In the genomic region with DNA sequence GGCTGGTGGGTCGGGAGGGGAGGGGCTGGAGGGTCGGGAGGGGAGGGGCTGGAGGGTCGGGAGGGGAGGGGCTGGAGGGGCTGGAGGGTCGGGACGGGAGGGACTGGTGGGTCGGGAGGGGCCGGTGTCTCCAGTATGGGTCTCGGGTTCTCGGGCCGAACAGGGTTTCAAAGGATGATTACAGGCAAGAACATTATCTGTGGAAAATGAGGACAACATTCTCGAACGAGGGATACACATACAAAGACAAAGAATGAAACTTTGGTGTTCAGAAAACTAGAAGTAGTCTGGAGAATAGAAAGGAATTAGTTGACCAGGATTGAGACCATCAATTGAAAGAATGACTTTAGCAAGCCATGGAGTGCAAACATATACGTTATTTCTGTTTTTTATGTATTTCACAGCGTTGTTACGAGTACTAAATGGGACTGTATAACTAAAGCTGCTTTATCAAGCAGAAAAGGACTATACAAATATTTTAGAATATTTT, we compare ENCODE assay signal across 8 cellular contexts. TPM values are rescaled to one million over a fixed set of nuclear protein-coding genes. Genes with fewer than 3 reads are reported as not detected.
DNase-seq lines count a peak whose midpoint lies in the region; ATAC-seq, FAIRE-seq and TF ChIP-seq lines count a peak whose summit lies in the region.

No MANE protein-coding gene starts in this region.

- H3K27me3 Mint-ChIP-seq in CD8-positive, alpha-beta T cell (ENCODE audit: low read depth): no peaks in the 10 kb centered on the region

- H4K20me1 ChIP-seq in PC-9 (ENCODE audit: insufficient read depth): no peaks in the 10 kb centered on the region; the same call in 1 of the 2 replicates

- peak overlapping the region; percentile 73 for H2AFZ ChIP-seq in PC-9

- peaks cover 25% of the 10 kb centered on the region for H3K4me1 Mint-ChIP-seq in CD8-positive, alpha-beta T cell (ENCODE audit: low read depth)

- no peak for TF ChIP-seq CTCF in CD8-positive, alpha-beta T cell (IDR thresholded peaks at IDR 0.05)
- TF ChIP-seq CTCF in PC-9 (conservative IDR thresholded peaks at IDR 0.05): no peak
- TF ChIP-seq CTCF in epithelial cell of esophagus (IDR thresholded peaks at IDR 0.05; ENCODE audit: insufficient read depth, low read depth, low read length, missing control alignments): no peak
- TF ChIP-seq CTCF in pancreas (IDR thresholded peaks at IDR 0.05): no peak

- intact Hi-C loops in CD8-positive, alpha-beta T cell (cut with DNase I, micrococcal nuclease): loop anchor here (1.0 to 10.0 kb wide), 4 partner anchors 25 to 292 kb away; a partner anchor contains a TSS
- intact Hi-C loops in PC-9 (cut with micrococcal nuclease; ENCODE audit: unreplicated experiment): loop anchor here (2.0 kb wide), 1 partner anchor 64 kb away; a partner anchor contains a TSS
- intact Hi-C loops in pancreas (cut with DNase I): no loop called here

- ATAC-seq in CD8-positive, alpha-beta T cell: no peak
- ATAC-seq in pancreas: peak in 1 of 4 donors; percentile 25
- ATAC-seq in HG02870 (IDR thresholded peaks at IDR 0.05; ENCODE audit: unreplicated experiment): no peak

- peak overlapping the region; percentile 97 for H3K4me2 ChIP-seq in PC-9

- H3K36me3 Mint-ChIP-seq in CD8-positive, alpha-beta T cell: peaks cover 24% of the 10 kb centered on the region

- no TSS peak for BruUV-seq in PC-9 (replicated peaks; lab: Mats Ljungman, UMichigan)

- no peak for TF ChIP-seq POLR2A in H54 (IDR thresholded peaks at IDR 0.05; ENCODE audit: low read depth, low read length)

- POLR2A ChIA-PET in CD8-positive, alpha-beta T cell (lab: Charles Lee): interaction anchor here (1.0 to 1.9 kb wide), 3 partner anchors 22 to 63 kb away, joined by 3 to 8 read pairs (median 4); a partner anchor contains a TSS
- POLR2A ChIA-PET in PC-9 (lab: Charles Lee; ENCODE audit: unreplicated experiment): no interaction called here

- H3K79me2 ChIP-seq in PC-9 (ENCODE audit: low read depth): peaks cover 34% of the 10 kb centered on the region

- H3K4me1 ChIP-seq in CD8-positive, alpha-beta T cell (ENCODE audit: insufficient read depth, low read length): peaks cover 4% of the 10 kb centered on the region
- H3K4me1 ChIP-seq in PC-9 (replicated peaks; ENCODE audit: insufficient read depth) (peaks cover 13% of the 10 kb centered on the region; the same call in 1 of the 2 replicates), pancreas (peaks cover 2 to 15% (median 8%) of the 10 kb centered on the region in 3 donors)

- FAIRE-seq in pancreas (lab: Jason Lieb, UNC) (no peak), H54 (lab: Jason Lieb, UNC) (no peak)

- H3K27me3 ChIP-seq in CD8-positive, alpha-beta T cell (ENCODE audit: insufficient read depth, low read length): no peaks in the 10 kb centered on the region
- H3K27me3 ChIP-seq in PC-9 (ENCODE audit: insufficient read depth, low read depth) (no peaks in the 10 kb centered on the region), pancreas (no peaks in the 10 kb centered on the region)

- no peak for DNase-seq in CD8-positive, alpha-beta T cell
- no peak for DNase-seq in PC-9
- DNase-seq in epithelial cell of esophagus (ENCODE audit: low read depth): no peak
- DNase-seq in pancreas: no peak
- DNase-seq in SHP77 (lab: John Stamatoyannopoulos, UW): no peak
- DNase-seq in H54 (ENCODE audit: insufficient read length, low spot score): no peak
- no peak for DNase-seq in T1000 (lab: John Stamatoyannopoulos, UW)

- peaks cover 19% of the 10 kb centered on the region for H3F3A ChIP-seq in PC-9 (ENCODE audit: insufficient read depth, low read depth)

- H3K36me3 ChIP-seq in CD8-positive, alpha-beta T cell (ENCODE audit: insufficient read depth, low read length): no peaks in the 10 kb centered on the region
- no peaks in the 10 kb centered on the region; the same call in 1 of the 2 replicates for H3K36me3 ChIP-seq in PC-9 (ENCODE audit: low read depth)
- no peaks in the 10 kb centered on the region for H3K36me3 ChIP-seq in pancreas

- CTCF ChIA-PET in CD8-positive, alpha-beta T cell (lab: Charles Lee): no interaction called here
- CTCF ChIA-PET in PC-9 (lab: Charles Lee): no interaction called here

- H3K4me3 ChIP-seq in CD8-positive, alpha-beta T cell (ENCODE audit: low read depth, low read length): peak overlapping the region; percentile 100
- peak overlapping the region; percentile 80; the same call in 1 of the 2 replicates for H3K4me3 ChIP-seq in PC-9
- peak overlapping the region; percentile 95 for H3K4me3 ChIP-seq in epithelial cell of esophagus (ENCODE audit: low read length)
- peak overlapping the region in 3 of 4 donors; percentile 67 to 79 (median 69) for H3K4me3 ChIP-seq in pancreas

- no peaks in the 10 kb centered on the region for H3K9me3 Mint-ChIP-seq in CD8-positive, alpha-beta T cell

- 6% methylated on average over 15 of the region's 15 CpGs for WGBS in pancreas, 2 donors

- no peaks in the 10 kb centered on the region for H3K9me3 ChIP-seq in CD8-positive, alpha-beta T cell (ENCODE audit: low read length)
- no peaks in the 10 kb centered on the region for H3K9me3 ChIP-seq in PC-9 (ENCODE audit: insufficient read depth, low read depth)
- H3K9me3 ChIP-seq in pancreas: no peaks in the 10 kb centered on the region

- peak overlapping the region; percentile 27 for H3K27ac ChIP-seq in CD8-positive, alpha-beta T cell (ENCODE audit: low read depth, low read length)
- H3K27ac ChIP-seq in PC-9: peak overlapping the region; percentile 22; the same call in 1 of the 2 replicates
- H3K27ac ChIP-seq in pancreas: peak overlapping the region in 3 of 4 donors; percentile 1 to 33 (median 18)

- H3K27ac Mint-ChIP-seq in CD8-positive, alpha-beta T cell: peak overlapping the region; percentile 67

- H3K4me3 Mint-ChIP-seq in CD8-positive, alpha-beta T cell: peak overlapping the region; percentile 97

- H3K9me2 ChIP-seq in PC-9 (ENCODE audit: insufficient read depth): no peaks in the 10 kb centered on the region

RNA-seq across cellular contexts. Expression of a gene that starts 0.4 kb away (rescaled TPM):
- 10 to 100 TPM; 22.3 to 22.7 TPM for total RNA-seq in CD8-positive, alpha-beta T cell
- total RNA-seq in PC-9 (2021) (8.3 and 14.9 TPM in 2 replicates), pancreas (10 to 100 TPM in 2 of 6 donors, 1 to 10 TPM in 4; 4.8 to 12.5 (median 7.5) TPM)
- 10 to 100 TPM; 12.6 to 13.3 TPM for polyA plus RNA-seq in pancreas

RNA-seq across cellular contexts. Expression of a gene that starts 25.1 kb away (rescaled TPM):
- total RNA-seq in CD8-positive, alpha-beta T cell: 10 to 100 TPM; 24.4 to 29.7 TPM
- total RNA-seq in PC-9 (2021) (105 and 140 TPM in 2 replicates), pancreas (10 to 100 TPM; 21.3 to 44.0 (median 32.4) TPM)
- 10 to 100 TPM; 29.9 to 33.5 TPM for polyA plus RNA-seq in pancreas

Comparison
In these comparisons a context has a peak if more than half of its experiments do, and no peak if none do; other contexts are left out.
1. intact Hi-C loops: an anchor here in CD8-positive, alpha-beta T cell (1.0 to 10.0 kb wide) and PC-9 (2.0 kb wide); none called in pancreas.